In the genomic region with DNA sequence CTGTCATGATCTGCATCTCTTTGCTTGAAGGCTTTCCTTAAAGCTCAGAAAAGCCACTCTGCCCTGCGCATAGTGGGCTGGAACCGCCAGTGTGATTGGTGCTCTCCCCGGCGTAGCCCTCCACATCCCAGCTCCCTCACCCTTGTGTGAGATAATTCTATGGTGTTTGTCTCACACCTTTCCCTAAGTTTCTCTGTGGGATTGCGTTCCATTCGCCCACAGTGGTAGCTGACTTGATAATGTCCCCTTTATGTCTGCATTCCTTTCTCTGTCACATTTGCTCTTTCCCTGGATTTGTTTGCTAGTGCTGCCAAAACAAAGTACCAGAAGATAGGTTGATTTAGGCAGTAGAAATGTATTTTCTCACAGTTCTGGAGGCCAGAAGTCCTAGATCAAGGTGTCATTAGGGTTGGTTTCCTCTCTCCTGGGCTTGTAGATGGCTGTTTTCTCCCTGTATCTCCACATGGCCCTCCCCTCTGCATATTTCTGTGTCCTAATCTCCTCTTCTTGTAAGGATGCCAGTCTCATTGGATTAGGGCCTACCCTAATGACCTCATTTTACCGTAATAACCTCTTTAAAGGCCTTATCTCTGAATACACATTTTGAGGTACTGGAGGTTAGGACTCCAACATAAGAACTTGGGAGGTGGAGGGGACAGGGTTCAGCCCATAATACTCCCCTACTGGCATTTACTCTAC, we compare ENCODE assay signal across 19 cellular contexts. TPM values are rescaled to one million over a fixed set of nuclear protein-coding genes. Genes with fewer than 3 reads are reported as not detected.
DNase-seq lines count a peak whose midpoint lies in the region; ATAC-seq and TF ChIP-seq lines count a peak whose summit lies in the region.
"Had no signal": no experiment of that assay in that cellular context is flagged by ENCODE, and none has a peak within 500 bp of the region (broad histone marks: within the 10 kb centered on the region; RNA-seq: fewer than 3 reads in every experiment).

No MANE protein-coding gene starts in this region.

- 56 to 57% methylated on average over 7 of the region's 7 CpGs for WGBS in heart right ventricle, 2 donors
- WGBS in trophoblast cell (ENCODE audit: extremely low coverage, insufficient coverage, insufficient read length): no CpG with 5 or more reads among the region's 7 CpGs

- H3K4me2 ChIP-seq in neural progenitor cell: no peak overlapping the region
- no peak overlapping the region for H3K4me2 ChIP-seq in trophoblast cell (ENCODE audit: low read length)

- ATAC-seq in WTC11: peak; percentile 63
- ATAC-seq in heart right ventricle: peak; percentile 59 to 91 (median 84)
- no peak for ATAC-seq in HG03025 (IDR thresholded peaks at IDR 0.05; ENCODE audit: low FRiP score, unreplicated experiment)
- ATAC-seq: activated T-cell treated with anti-CD3 and anti-CD28 coated beads, Interleukin-2, amount 50 U/mL, for 4 hours had no signal

- POLR2A ChIA-PET in WTC11 (lab: Charles Lee): no interaction called here

- H3K79me2 ChIP-seq in neural progenitor cell (ENCODE audit: low read depth) (no peaks in the 10 kb centered on the region), trophoblast cell (ENCODE audit: control insufficient read depth, insufficient read depth, low read length, poor library complexity) (no peaks in the 10 kb centered on the region)

- H3K27me3 Mint-ChIP-seq in WTC11 (ENCODE audit: low read depth) (peaks cover 21% of the 10 kb centered on the region), neural progenitor cell (ENCODE audit: insufficient read depth, low read depth) (peaks cover 12% of the 10 kb centered on the region)
- H3K27me3 Mint-ChIP-seq: activated CD8-positive, alpha-beta T cell treated with anti-CD3 and anti-CD28 coated beads for 36 hours had no signal

- H3K36me3 ChIP-seq in heart right ventricle (no peaks in the 10 kb centered on the region), neural progenitor cell (no peaks in the 10 kb centered on the region), trophoblast cell (ENCODE audit: control insufficient read depth in 1 of 2, insufficient read depth in 2 of 2, low read length in 2 of 2) (no peaks in the 10 kb centered on the region)
- H3K36me3 ChIP-seq: WERI-Rb-1 had no signal

- H3K18ac ChIP-seq in trophoblast cell (ENCODE audit: low read length): no peak overlapping the region

- no peak overlapping the region for H4K12ac ChIP-seq in trophoblast cell (ENCODE audit: low read depth, low read length)

- no peak overlapping the region for H2BK120ac ChIP-seq in trophoblast cell (ENCODE audit: insufficient read depth, low read length, poor library complexity)

- H3K4me1 Mint-ChIP-seq in WTC11: peaks cover 24% of the 10 kb centered on the region
- H3K4me1 Mint-ChIP-seq in neural progenitor cell: peaks cover 6% of the 10 kb centered on the region
- H3K4me1 Mint-ChIP-seq: IgD-negative memory B cell, nephron had no signal

- H4K91ac ChIP-seq in trophoblast cell (ENCODE audit: low read depth, low read length): no peak overlapping the region

- H3K4me1 ChIP-seq in heart right ventricle: peaks cover 0 to 22% (median 15%) of the 10 kb centered on the region in 9 donors
- peaks cover 9% of the 10 kb centered on the region for H3K4me1 ChIP-seq in neural progenitor cell
- no peaks in the 10 kb centered on the region for H3K4me1 ChIP-seq in trophoblast cell (ENCODE audit: control insufficient read depth in 1 of 2, insufficient read depth in 2 of 2, low read length in 2 of 2)

- no peak overlapping the region for H3K14ac ChIP-seq in trophoblast cell (ENCODE audit: low read length)

- no peak overlapping the region for H3K4ac ChIP-seq in trophoblast cell (ENCODE audit: low read depth, low read length)

- peaks cover 6% of the 10 kb centered on the region for H3F3A ChIP-seq in neural progenitor cell (ENCODE audit: low read depth)

- intact Hi-C loops in heart right ventricle (cut with DNase I): loop anchor here (1.0 to 10.0 kb wide), 10 partner anchors 73 to 161 kb away; partner anchors contain the start of gene MERTK (in 6 of the 10)

- H3K4me3 ChIP-seq in heart right ventricle (no peak overlapping the region), neural progenitor cell (no peak overlapping the region), trophoblast cell (ENCODE audit: low read depth, low read length) (no peak overlapping the region)

- peaks cover 0 to 26% (median 11%) of the 10 kb centered on the region in 11 donors for H3K9me3 ChIP-seq in heart right ventricle
- peaks cover 3% of the 10 kb centered on the region for H3K9me3 ChIP-seq in neural progenitor cell (ENCODE audit: low read depth)
- peaks cover 4% of the 10 kb centered on the region for H3K9me3 ChIP-seq in trophoblast cell (ENCODE audit: insufficient read depth, low read depth, low read length)

- no peaks in the 10 kb centered on the region for H3K27me3 ChIP-seq in heart right ventricle
- no peaks in the 10 kb centered on the region for H3K27me3 ChIP-seq in neural progenitor cell
- no peaks in the 10 kb centered on the region for H3K27me3 ChIP-seq in trophoblast cell (ENCODE audit: insufficient read depth, low read length)

- H3K9me3 Mint-ChIP-seq in WTC11: peaks cover 29% of the 10 kb centered on the region
- H3K9me3 Mint-ChIP-seq in neural progenitor cell: peaks cover 23% of the 10 kb centered on the region
- H3K9me3 Mint-ChIP-seq: activated CD8-positive, alpha-beta T cell treated with anti-CD3 and anti-CD28 coated beads for 36 hours had no signal

- DNase-seq in ELF-1 (ENCODE audit: low read depth, low spot score): peak; percentile 54
- no peak for DNase-seq in WTC11 (ENCODE audit: low spot score)
- DNase-seq in heart right ventricle: no peak
- no peak for DNase-seq in neural progenitor cell (ENCODE audit: low spot score)
- DNase-seq in trophoblast cell: no peak
- no peak for DNase-seq in NOMO-1 (lab: John Stamatoyannopoulos, UW; ENCODE audit: unreplicated experiment in 2 of 2)
- DNase-seq in DMS114 treated with DMSO at 0.1 percent for 48 hours (lab: John Stamatoyannopoulos, UW; ENCODE audit: unreplicated experiment): no peak
- DNase-seq: activated CD8-positive, alpha-beta T cell treated with anti-CD3 and anti-CD28 coated beads for 36 hours; activated T-cell treated with anti-CD3 and anti-CD28 coated beads, Interleukin-2, amount 50 U/mL, for 4 hours; C1 segment of cervical spinal cord; glutamatergic neuron; MM.1S; NCI-H2227 treated with DMSO at 0.1 percent for 48 hours; RPMI8226; WERI-Rb-1 had no signal

- no peak overlapping the region for H3K23ac ChIP-seq in trophoblast cell (ENCODE audit: low read length)

- no peak for TF ChIP-seq CTCF in WTC11 (IDR thresholded peaks at IDR 0.05)
- TF ChIP-seq CTCF in heart right ventricle (IDR thresholded peaks at IDR 0.05): no peak
- TF ChIP-seq CTCF in neural progenitor cell (IDR thresholded peaks at IDR 0.05): no peak

- peak overlapping the region in 7 of 10 donors; percentile 27 to 76 (median 58) for H3K27ac ChIP-seq in heart right ventricle
- H3K27ac ChIP-seq in neural progenitor cell: no peak overlapping the region
- no peak overlapping the region for H3K27ac ChIP-seq in trophoblast cell (ENCODE audit: low read depth, low read length)
- H3K27ac ChIP-seq: WERI-Rb-1 had no signal

- CTCF ChIA-PET in WTC11 (lab: Charles Lee): interaction anchor here (0.6 to 1.8 kb wide), 7 partner anchors 8 to 160 kb away, joined by 3 to 8 read pairs (median 4); partner anchors contain the start of gene MERTK

- H3K27ac Mint-ChIP-seq in WTC11: peak overlapping the region; percentile 20; the same call in 1 of the 2 replicates
- H3K27ac Mint-ChIP-seq in neural progenitor cell: peak overlapping the region; percentile 15
- H3K27ac Mint-ChIP-seq: activated CD8-positive, alpha-beta T cell treated with anti-CD3 and anti-CD28 coated beads for 36 hours; activated naive CD4-positive, alpha-beta T cell treated with anti-CD3 and anti-CD28 coated beads, Interleukin-2, amount 50 U/mL, for 72 hours; IgD-negative memory B cell; nephron had no signal

- H3K36me3 Mint-ChIP-seq in WTC11 (peaks cover 9% of the 10 kb centered on the region), neural progenitor cell (peaks cover 3% of the 10 kb centered on the region)

- H2BK12ac ChIP-seq in trophoblast cell (ENCODE audit: low read length): no peak overlapping the region

- H3K9ac ChIP-seq in neural progenitor cell: no peak overlapping the region
- H3K9ac ChIP-seq in trophoblast cell (ENCODE audit: low read length): no peak overlapping the region

- no peak overlapping the region for H2BK5ac ChIP-seq in trophoblast cell (ENCODE audit: low read depth, low read length, poor library complexity)

- H3K79me1 ChIP-seq in trophoblast cell (ENCODE audit: low read length): no peaks in the 10 kb centered on the region

- H3K4me3 Mint-ChIP-seq in WTC11: no peak overlapping the region
- no peak overlapping the region for H3K4me3 Mint-ChIP-seq in neural progenitor cell
- H3K4me3 Mint-ChIP-seq: activated CD8-positive, alpha-beta T cell treated with anti-CD3 and anti-CD28 coated beads for 36 hours; activated T-cell treated with anti-CD3 and anti-CD28 coated beads, Interleukin-2, amount 50 U/mL, for 4 hours; IgD-negative memory B cell; nephron had no signal

- H2AFZ ChIP-seq in neural progenitor cell (replicated peaks) (peak overlapping the region; percentile 71), trophoblast cell (ENCODE audit: insufficient read depth, low read length, poor library complexity) (no peak overlapping the region)

- no peak overlapping the region for H4K8ac ChIP-seq in trophoblast cell (ENCODE audit: low read depth, low read length)

- H4K20me1 ChIP-seq in neural progenitor cell (ENCODE audit: low read depth): no peaks in the 10 kb centered on the region

- H2AK5ac ChIP-seq in trophoblast cell (ENCODE audit: low read length): no peak overlapping the region

RNA-seq across cellular contexts. Expression of gene TMEM87B, which starts 7.4 kb away (rescaled TPM):
- total RNA-seq in WTC11 (2021): 9.0 to 12.5 TPM (median 10.6 TPM) in 3 replicates
- 10 to 100 TPM in 2 of 10 donors, 1 to 10 TPM in 8; 4.4 to 11.1 (median 5.7) TPM for total RNA-seq in heart right ventricle
- 1 to 10 TPM; 4.8 to 6.0 TPM for polyA plus RNA-seq in heart right ventricle
- 16.0 and 34.4 TPM in 2 replicates for total RNA-seq in neural progenitor cell (ENCODE audit: low replicate concordance)
- 21.6 and 21.7 TPM in 2 replicates for polyA plus RNA-seq in trophoblast cell (2013)

Comparison
In these comparisons a context has a peak if more than half of its experiments do, and no peak if none do; other contexts are left out.
1. H3K27ac ChIP-seq: peak in heart right ventricle (7 of 10); none in neural progenitor cell (single experiment) and trophoblast cell (single experiment).